ENCODE assay signal across 24 cellular contexts in the genomic region with DNA sequence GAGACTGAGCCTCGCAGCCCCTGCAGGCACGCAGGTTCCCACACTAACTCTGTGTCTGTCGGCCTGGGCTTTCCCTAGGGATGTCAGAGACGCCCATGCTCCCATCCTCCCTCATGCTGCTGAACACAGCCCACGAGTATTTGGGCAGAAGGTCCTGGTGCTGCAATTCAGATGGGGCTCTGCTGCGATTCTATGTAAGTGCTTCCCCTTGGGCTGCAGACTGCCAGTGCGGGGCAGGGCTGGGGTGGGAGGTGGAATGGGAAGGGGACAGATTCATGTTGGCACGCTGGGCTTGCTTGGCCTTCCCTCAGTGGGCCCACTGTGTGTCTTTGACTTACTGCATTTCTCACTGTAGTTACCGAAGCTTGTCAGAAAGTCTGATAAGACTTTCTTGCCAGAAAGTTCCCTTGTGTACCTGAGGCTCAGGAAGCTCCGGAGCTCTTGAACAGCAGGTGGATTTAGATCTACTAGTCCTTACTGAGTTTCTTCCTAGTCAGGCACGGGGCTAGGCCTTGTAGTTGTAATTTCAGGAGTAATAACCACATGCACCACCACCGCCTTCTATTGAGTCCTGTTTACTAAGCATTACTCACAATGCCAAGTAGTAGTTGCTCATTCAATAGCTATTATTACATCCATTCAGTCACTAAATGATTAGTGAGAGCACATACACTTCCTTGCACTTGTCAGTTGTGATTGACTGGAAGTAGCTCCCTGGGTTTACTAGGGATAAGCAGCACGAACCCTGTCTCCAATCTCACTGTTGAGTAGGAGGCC.
DNase-seq lines count a peak whose midpoint lies in the region; ATAC-seq and TF ChIP-seq lines count a peak whose summit lies in the region.
"Had no signal": no experiment of that assay in that cellular context is flagged by ENCODE, and none has a peak within 500 bp of the region (broad histone marks: within the 10 kb centered on the region; RNA-seq: fewer than 3 reads in every experiment).

No MANE protein-coding gene starts in this region.

- POLR2A ChIA-PET in activated CD4-positive, alpha-beta T cell treated with anti-CD3 and anti-CD28 coated beads for 36 hours (lab: Charles Lee), result no interaction called here
- POLR2A ChIA-PET in RWPE1 (lab: Yijun Ruan, JAX; ENCODE audit: low non-redundant PET), result no interaction called here

- no peak for DNase-seq in activated CD4-positive, alpha-beta T cell treated with anti-CD3 and anti-CD28 coated beads for 36 hours
- no peak for DNase-seq in activated CD4-positive, alpha-beta T cell treated with anti-CD3 and anti-CD28 coated beads for 1 hour
- DNase-seq in RWPE1 (ENCODE audit: low spot score) (peak; percentile 2), fibroblast of mammary gland (ENCODE audit: low read depth) (peak; percentile 49), upper lobe of right lung (peak; percentile 48), NCI-H187 (lab: John Stamatoyannopoulos, UW) (no peak), HUDEP-2 (lab: John Stamatoyannopoulos, UW; ENCODE audit: unreplicated experiment in 76 of 76) (no peak), cerebellum (ENCODE audit: low spot score) (no peak)
- DNase-seq: 8988T, C1 segment of cervical spinal cord, COR-L47, DMS153, EL, MG63, NCI-H1092 treated with DMSO at 0.1 percent for 48 hours, NCI-H187 treated with DMSO at 0.1 percent for 48 hours, NCI-H2171 treated with DMSO at 0.1 percent for 48 hours, NCI-H510A, NCI-H82, SHP77 treated with DMSO at 0.1 percent for 48 hours had no signal

- no peak overlapping the region for H3K4me3 Mint-ChIP-seq in activated CD4-positive, alpha-beta T cell treated with anti-CD3 and anti-CD28 coated beads for 36 hours
- H3K4me3 Mint-ChIP-seq: GM23338 had no signal

- H3K9me3 Mint-ChIP-seq in activated CD4-positive, alpha-beta T cell treated with anti-CD3 and anti-CD28 coated beads for 36 hours (ENCODE audit: low read depth), result no peaks in the 10 kb centered on the region
- H3K9me3 Mint-ChIP-seq: GM23338 had no signal

- no peaks in the 10 kb centered on the region for H3K27me3 Mint-ChIP-seq in activated CD4-positive, alpha-beta T cell treated with anti-CD3 and anti-CD28 coated beads for 36 hours

- H3K27ac ChIP-seq in RWPE1, result no peak overlapping the region
- no peak overlapping the region for H3K27ac ChIP-seq in upper lobe of right lung
- H3K27ac ChIP-seq: HL-60, KMS-11 had no signal

- no peaks in the 10 kb centered on the region for H3K4me1 ChIP-seq in upper lobe of right lung

- no peak for TF ChIP-seq CTCF in RWPE1 (conservative IDR thresholded peaks at IDR 0.05; ENCODE audit: low read depth)
- TF ChIP-seq CTCF in fibroblast of mammary gland (conservative IDR thresholded peaks at IDR 0.05; ENCODE audit: control insufficient read depth, insufficient read depth, low read depth, low read length), result no peak
- TF ChIP-seq CTCF in upper lobe of right lung (IDR thresholded peaks at IDR 0.05), result no peak

- no peaks in the 10 kb centered on the region for H3K9me3 ChIP-seq in upper lobe of right lung
- H3K9me3 ChIP-seq: MG63 had no signal

- CTCF ChIA-PET in activated CD4-positive, alpha-beta T cell treated with anti-CD3 and anti-CD28 coated beads for 36 hours (lab: Charles Lee), result no interaction called here
- CTCF ChIA-PET in RWPE1 (lab: Yijun Ruan, JAX), result no interaction called here

- no peak overlapping the region for H3K27ac Mint-ChIP-seq in activated CD4-positive, alpha-beta T cell treated with anti-CD3 and anti-CD28 coated beads for 36 hours
- H3K27ac Mint-ChIP-seq: GM23338 had no signal

- H3K36me3 ChIP-seq in upper lobe of right lung, result peaks cover 73% of the 10 kb centered on the region

- peak; percentile 19 for ATAC-seq in activated CD4-positive, alpha-beta T cell treated with anti-CD3 and anti-CD28 coated beads for 36 hours
- no peak for ATAC-seq in upper lobe of right lung
- ATAC-seq: GM23338, Panc1 had no signal

- H3K4me3 ChIP-seq in fibroblast of mammary gland (ENCODE audit: control insufficient read depth, low read depth, low read length) (no peak overlapping the region), upper lobe of right lung (no peak overlapping the region)
- H3K4me3 ChIP-seq: GM23338, MG63 had no signal

- intact Hi-C loops in activated CD4-positive, alpha-beta T cell treated with anti-CD3 and anti-CD28 coated beads for 36 hours (cut with DNase I, micrococcal nuclease), result no loop called here
- intact Hi-C loops in upper lobe of right lung (cut with DNase I), result no loop called here

- peaks cover 44% of the 10 kb centered on the region for H3K36me3 Mint-ChIP-seq in activated CD4-positive, alpha-beta T cell treated with anti-CD3 and anti-CD28 coated beads for 36 hours (ENCODE audit: low read depth)

- H3K27me3 ChIP-seq in upper lobe of right lung, result no peaks in the 10 kb centered on the region
- H3K27me3 ChIP-seq: MG63 had no signal

- H3K4me1 Mint-ChIP-seq in activated CD4-positive, alpha-beta T cell treated with anti-CD3 and anti-CD28 coated beads for 36 hours, result no peaks in the 10 kb centered on the region

Comparison
In these comparisons a context has a peak if more than half of its experiments do, and no peak if none do; other contexts are left out.
1. DNase-seq: peak in RWPE1 (single experiment), fibroblast of mammary gland (single experiment) and upper lobe of right lung (single experiment); none in activated CD4-positive, alpha-beta T cell treated with anti-CD3 and anti-CD28 coated beads for 36 hours (single experiment), activated CD4-positive, alpha-beta T cell treated with anti-CD3 and anti-CD28 coated beads for 1 hour (single experiment), NCI-H187 (0 of 2), HUDEP-2 (0 of 76) and cerebellum (single experiment).